22 cellular contexts compared by ENCODE assay signal in genomic region chr5:158988987-158989624, GRCh38.
A peak's percentile ranks its signal among the peaks of the same experiment; 100 is the strongest.
DNase-seq lines count a peak whose midpoint lies in the region; ATAC-seq and TF ChIP-seq lines count a peak whose summit lies in the region.
"Had no signal": no experiment of that assay in that cellular context is flagged by ENCODE, and none has a peak within 500 bp of the region (broad histone marks: within the 10 kb centered on the region; RNA-seq: fewer than 3 reads in every experiment).

No MANE protein-coding gene starts in this region.

- H3K36me3 Mint-ChIP-seq in GM23338 (ENCODE audit: low read depth), result no peaks in the 10 kb centered on the region
- peaks cover 4% of the 10 kb centered on the region for H3K36me3 Mint-ChIP-seq in chondrocyte (ENCODE audit: low read depth)
- peaks cover 7 to 9% of the 10 kb centered on the region in 2 donors for H3K36me3 Mint-ChIP-seq in naive B cell
- H3K36me3 Mint-ChIP-seq in T-cell, result no peaks in the 10 kb centered on the region
- H3K36me3 Mint-ChIP-seq: CD8-positive, alpha-beta T cell had no signal

- H3K4me1 Mint-ChIP-seq in GM23338, result peaks cover 18% of the 10 kb centered on the region; the same call in 2 of the 3 replicates
- H3K4me1 Mint-ChIP-seq in chondrocyte (ENCODE audit: low read depth), result peaks cover 56% of the 10 kb centered on the region
- H3K4me1 Mint-ChIP-seq in naive B cell, result peaks cover 58 to 72% (median 64%) of the 10 kb centered on the region in 3 donors
- no peaks in the 10 kb centered on the region for H3K4me1 Mint-ChIP-seq in T-cell

- H3K79me2 ChIP-seq in GM23338 (replicated peaks; ENCODE audit: insufficient read depth), result no peaks in the 10 kb centered on the region

- H3F3A ChIP-seq in GM23338 (replicated peaks; ENCODE audit: low read depth), result no peaks in the 10 kb centered on the region

- H3K4me3 Mint-ChIP-seq in GM23338, result no peak overlapping the region
- H3K4me3 Mint-ChIP-seq in chondrocyte (ENCODE audit: unreplicated experiment), result no peak overlapping the region
- no peak overlapping the region for H3K4me3 Mint-ChIP-seq in naive B cell
- H3K4me3 Mint-ChIP-seq in T-cell, result no peak overlapping the region
- H3K4me3 Mint-ChIP-seq: CD8-positive, alpha-beta T cell; HFFc6 had no signal

- H3K27me3 Mint-ChIP-seq in GM23338 (ENCODE audit: insufficient read depth, low read depth, poor library complexity) (no peaks in the 10 kb centered on the region), chondrocyte (ENCODE audit: low read depth) (no peaks in the 10 kb centered on the region), naive B cell (no peaks in the 10 kb centered on the region), T-cell (peaks cover 0 to 6% of the 10 kb centered on the region in 2 donors)

- no peak for DNase-seq in GM23338 (ENCODE audit: low spot score)
- DNase-seq in NCI-H187 treated with DMSO at 0.1 percent for 48 hours (lab: John Stamatoyannopoulos, UW), result peak; percentile 84
- no peak for DNase-seq in chondrocyte (ENCODE audit: low spot score)
- DNase-seq in naive B cell, result no peak
- no peak for DNase-seq in pons (ENCODE audit: low spot score)
- no peak for DNase-seq in stimulated activated naive CD4-positive, alpha-beta T cell treated with Interleukin-2 at 50 U/mL for 16 hours (lab: John Stamatoyannopoulos, UW)
- DNase-seq in T-cell, result no peak
- DNase-seq: CD8-positive, alpha-beta T cell; DMS53; HFFc6; IMR-90; Kasumi-1; NCI-H1105 treated with DMSO at 0.1 percent for 48 hours; NCI-H1694; NCI-H345; NCI-H524 treated with DMSO at 0.1 percent for 48 hours; SW 1271 had no signal

- no peaks in the 10 kb centered on the region for H3K9me3 Mint-ChIP-seq in GM23338
- no peaks in the 10 kb centered on the region for H3K9me3 Mint-ChIP-seq in chondrocyte (ENCODE audit: low read depth)
- H3K9me3 Mint-ChIP-seq in naive B cell, result no peaks in the 10 kb centered on the region
- H3K9me3 Mint-ChIP-seq in T-cell, result no peaks in the 10 kb centered on the region
- H3K9me3 Mint-ChIP-seq: CD8-positive, alpha-beta T cell had no signal

- ATAC-seq in GM23338, result no peak
- no peak for ATAC-seq in naive B cell (ENCODE audit: low read depth in 2 of 2)
- ATAC-seq in HG02763 (IDR thresholded peaks at IDR 0.05; ENCODE audit: unreplicated experiment), result no peak
- ATAC-seq in T-cell (replicated peaks in 1 of 4), result no peak
- ATAC-seq: A549; CD8-positive, alpha-beta T cell; Panc1 had no signal

- H3K36me3 ChIP-seq in GM23338 (ENCODE audit: insufficient read depth), result no peaks in the 10 kb centered on the region
- H3K36me3 ChIP-seq: SJSA1 had no signal

- H3K27ac Mint-ChIP-seq in GM23338, result no peak overlapping the region
- peak overlapping the region; percentile 27 for H3K27ac Mint-ChIP-seq in chondrocyte (ENCODE audit: unreplicated experiment)
- peak overlapping the region in 4 of 6 donors; percentile 7 to 83 (median 16) for H3K27ac Mint-ChIP-seq in naive B cell
- H3K27ac Mint-ChIP-seq in T-cell, result no peak overlapping the region
- H3K27ac Mint-ChIP-seq: CD8-positive, alpha-beta T cell; HFFc6 had no signal

- H3K9me2 ChIP-seq in GM23338 (ENCODE audit: insufficient read depth), result no peaks in the 10 kb centered on the region

- no peaks in the 10 kb centered on the region for H4K20me1 ChIP-seq in GM23338 (replicated peaks; ENCODE audit: insufficient read depth)

- CTCF ChIA-PET in T-cell (lab: Charles Lee), result interaction anchor here in 1 of 2 donors (0.6 kb wide), 1 partner anchor 10 kb away, joined by 3 read pairs; no protein-coding TSS in a partner anchor

- H3K27me3 ChIP-seq in GM23338 (ENCODE audit: insufficient read depth), result no peaks in the 10 kb centered on the region
- H3K27me3 ChIP-seq: SJSA1 had no signal

- POLR2A ChIA-PET in T-cell (lab: Charles Lee), result no interaction called here

- no peak overlapping the region for H3K27ac ChIP-seq in GM23338 (ENCODE audit: low read depth)
- H3K27ac ChIP-seq: A549, HL-60, SJSA1 had no signal

- H3K4me3 ChIP-seq in GM23338, result no peak overlapping the region
- H3K4me3 ChIP-seq: A549, SJSA1 had no signal

- H3K4me1 ChIP-seq in GM23338 (ENCODE audit: insufficient read depth), result peaks cover 9% of the 10 kb centered on the region; the same call in 1 of the 2 replicates
- H3K4me1 ChIP-seq: A549 had no signal

- no peak overlapping the region for H2AFZ ChIP-seq in GM23338

- TF ChIP-seq CTCF in GM23338 (conservative IDR thresholded peaks at IDR 0.05; ENCODE audit: low read depth in 2 of 2) (no peak), chondrocyte (IDR thresholded peaks at IDR 0.05) (no peak)

- no peak overlapping the region for H3K4me2 ChIP-seq in GM23338
- H3K4me2 ChIP-seq: A549 had no signal

TF ChIP-seq in GM23338, 12 proteins besides CTCF, POLR2A, EP300 and RAD21:
- no peak for TF ChIP-seq ZNF114 (CRISPR knock-in tag; IDR thresholded peaks at IDR 0.05)
- no peak for TF ChIP-seq POLR2AphosphoS5 (IDR thresholded peaks at IDR 0.05; ENCODE audit: low read depth)
- TF ChIP-seq JUNB (IDR thresholded peaks at IDR 0.05; ENCODE audit: unreplicated experiment), result no peak
- TF ChIP-seq ETS1 (IDR thresholded peaks at IDR 0.05), result no peak
- TF ChIP-seq, protein P1, sequence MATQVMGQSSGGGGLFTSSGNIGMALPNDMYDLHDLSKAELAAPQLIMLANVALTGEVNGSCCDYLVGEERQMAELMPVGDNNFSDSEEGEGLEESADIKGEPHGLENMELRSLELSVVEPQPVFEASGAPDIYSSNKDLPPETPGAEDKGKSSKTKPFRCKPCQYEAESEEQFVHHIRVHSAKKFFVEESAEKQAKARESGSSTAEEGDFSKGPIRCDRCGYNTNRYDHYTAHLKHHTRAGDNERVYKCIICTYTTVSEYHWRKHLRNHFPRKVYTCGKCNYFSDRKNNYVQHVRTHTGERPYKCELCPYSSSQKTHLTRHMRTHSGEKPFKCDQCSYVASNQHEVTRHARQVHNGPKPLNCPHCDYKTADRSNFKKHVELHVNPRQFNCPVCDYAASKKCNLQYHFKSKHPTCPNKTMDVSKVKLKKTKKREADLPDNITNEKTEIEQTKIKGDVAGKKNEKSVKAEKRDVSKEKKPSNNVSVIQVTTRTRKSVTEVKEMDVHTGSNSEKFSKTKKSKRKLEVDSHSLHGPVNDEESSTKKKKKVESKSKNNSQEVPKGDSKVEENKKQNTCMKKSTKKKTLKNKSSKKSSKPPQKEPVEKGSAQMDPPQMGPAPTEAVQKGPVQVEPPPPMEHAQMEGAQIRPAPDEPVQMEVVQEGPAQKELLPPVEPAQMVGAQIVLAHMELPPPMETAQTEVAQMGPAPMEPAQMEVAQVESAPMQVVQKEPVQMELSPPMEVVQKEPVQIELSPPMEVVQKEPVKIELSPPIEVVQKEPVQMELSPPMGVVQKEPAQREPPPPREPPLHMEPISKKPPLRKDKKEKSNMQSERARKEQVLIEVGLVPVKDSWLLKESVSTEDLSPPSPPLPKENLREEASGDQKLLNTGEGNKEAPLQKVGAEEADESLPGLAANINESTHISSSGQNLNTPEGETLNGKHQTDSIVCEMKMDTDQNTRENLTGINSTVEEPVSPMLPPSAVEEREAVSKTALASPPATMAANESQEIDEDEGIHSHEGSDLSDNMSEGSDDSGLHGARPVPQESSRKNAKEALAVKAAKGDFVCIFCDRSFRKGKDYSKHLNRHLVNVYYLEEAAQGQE (IDR thresholded peaks at IDR 0.05; ENCODE audit: unreplicated experiment), result peak; percentile 33
- no peak for TF ChIP-seq ZNF331 (CRISPR knock-in tag; IDR thresholded peaks at IDR 0.05; ENCODE audit: low read depth)

Comparison
In these comparisons a context has a peak if more than half of its experiments do, and no peak if none do; other contexts are left out.
1. H3K27ac Mint-ChIP-seq: peak in chondrocyte (single experiment) and naive B cell (4 of 6); none in GM23338 (single experiment) and T-cell (0 of 2).